Comparison of ENCODE assay signal across 8 cellular contexts in genomic region chr1:153658400-153659174, GRCh38. TPM values are rescaled to one million over a fixed set of nuclear protein-coding genes. Genes with fewer than 3 reads are reported as not detected.
DNase-seq lines count a peak whose midpoint lies in the region; ATAC-seq and TF ChIP-seq lines count a peak whose summit lies in the region.

SNAPIN (plus strand) TSS chr1:153658703; CDS start chr1:153658744, 41 bp downstream.

- DNase-seq in AG08396 (ENCODE audit: low spot score), result peak; percentile 89
- peak; percentile 94 for DNase-seq in NCI-H2227 treated with DMSO at 0.1 percent for 48 hours (lab: John Stamatoyannopoulos, UW)
- DNase-seq in activated B cell treated with CpG ODN at 0.5 μM for 24 hours, result peak; percentile 94
- DNase-seq in cardiac fibroblast (ENCODE audit: low read depth in 2 of 2), result peak; percentile 84 to 91
- DNase-seq in inferior parietal cortex (ENCODE audit: extremely low spot score), result peak; percentile 90
- peak; percentile 78 to 88 for DNase-seq in stimulated activated CD4-positive, alpha-beta T cell treated with anti-CD3 and anti-CD28 coated beads, Interleukin-12 subunit alpha, Interleukin-12 subunit beta, amount 100 ng/mL, for 24 hours (ENCODE audit: low read depth in 2 of 2)

- TF ChIP-seq CTCF in activated B cell treated with CpG ODN at 0.5 μM for 24 hours (IDR thresholded peaks at IDR 0.05), result no peak
- no peak for TF ChIP-seq CTCF in cardiac fibroblast (IDR thresholded peaks at IDR 0.05; ENCODE audit: low read depth, low read length)

- ATAC-seq in GM18909 (IDR thresholded peaks at IDR 0.05; ENCODE audit: poor library complexity, unreplicated experiment) (peak; percentile 89), HG03159 (IDR thresholded peaks at IDR 0.05; ENCODE audit: unreplicated experiment) (peak; percentile 89), activated B cell treated with CpG ODN at 0.5 μM for 24 hours (ENCODE audit: low read depth) (peak; percentile 99)

- intact Hi-C loops in activated B cell treated with CpG ODN at 0.5 μM for 24 hours (cut with micrococcal nuclease), result loop anchor here (1.0 to 5.0 kb wide), 5 partner anchors 13 to 148 kb away; partner anchors contain the start of gene CHTOP

- no peaks in the 10 kb centered on the region for H3K9me3 Mint-ChIP-seq in activated B cell treated with CpG ODN at 0.5 μM for 24 hours

- POLR2A ChIA-PET in activated B cell treated with CpG ODN at 0.5 μM for 24 hours (lab: Charles Lee), result interaction anchor here (0.6 to 3.2 kb wide), 16 partner anchors 11 to 727 kb away, joined by 3 to 37 read pairs (median 6); partner anchors contain the start of genes CHTOP, ILF2, INTS3 and JTB

- H3K4me3 ChIP-seq in cardiac fibroblast (replicated peaks in 1 of 2; ENCODE audit: low read depth in 2 of 2, low read length in 2 of 2), result peak within 1 kb of the TSS; percentile 81 to 91

- peaks cover 14% of the 10 kb centered on the region for H3K4me1 Mint-ChIP-seq in activated B cell treated with CpG ODN at 0.5 μM for 24 hours

- H3K36me3 Mint-ChIP-seq in activated B cell treated with CpG ODN at 0.5 μM for 24 hours (ENCODE audit: low read depth), result peaks cover 38% of the 10 kb centered on the region

- H3K27ac Mint-ChIP-seq in activated B cell treated with CpG ODN at 0.5 μM for 24 hours, result peak within 1 kb of the TSS; percentile 91

- no peaks in the 10 kb centered on the region for H3K27me3 Mint-ChIP-seq in activated B cell treated with CpG ODN at 0.5 μM for 24 hours

- CTCF ChIA-PET in activated B cell treated with CpG ODN at 0.5 μM for 24 hours (lab: Charles Lee), result interaction anchor here (1.6 kb wide), 1 partner anchor 87 kb away, joined by 9 read pairs; no protein-coding TSS in a partner anchor

- peak within 1 kb of the TSS; percentile 96 for H3K4me3 Mint-ChIP-seq in activated B cell treated with CpG ODN at 0.5 μM for 24 hours

RNA-seq across cellular contexts. Expression of gene SNAPIN, which starts in this region (rescaled TPM):
- total RNA-seq in activated B cell treated with CpG ODN at 0.5 μM for 24 hours, result 50.4 and 51.5 TPM in 2 replicates

Comparison
In these comparisons a context has a peak if more than half of its experiments do, and no peak if none do; other contexts are left out.
1. Peak in every context shown above with its lines: DNase-seq, ATAC-seq and H3K4me3 ChIP-seq.